ENCODE assay signal across 8 cellular contexts in genomic region chr3:171461087-171461917, GRCh38. TPM values are rescaled to one million over a fixed set of nuclear protein-coding genes. Genes with fewer than 3 reads are reported as not detected.
DNase-seq lines count a peak whose midpoint lies in the region; ATAC-seq and TF ChIP-seq lines count a peak whose summit lies in the region.

No MANE protein-coding gene starts in this region.

- H4K20me1 ChIP-seq in neural cell (ENCODE audit: insufficient read depth), result no peaks in the 10 kb centered on the region

- TF ChIP-seq POLR2A in esophagus squamous epithelium (IDR thresholded peaks at IDR 0.05), result no peak

- CTCF ChIA-PET in activated CD8-positive, alpha-beta T cell treated with anti-CD3 and anti-CD28 coated beads, Interleukin-2, amount 10 ng/mL, durations not matched to agents 7 days and 5 days (lab: Charles Lee), result interaction anchor here (0.7 to 3.5 kb wide), 29 partner anchors 9 to 411 kb away, joined by 3 to 22 read pairs (median 4); no protein-coding TSS in a partner anchor

- peak; percentile 19 for ATAC-seq in HG02610 (IDR thresholded peaks at IDR 0.05; ENCODE audit: unreplicated experiment)
- ATAC-seq in activated CD8-positive, alpha-beta T cell treated with anti-CD3 and anti-CD28 coated beads, Interleukin-2, amount 10 ng/mL, durations not matched to agents 7 days and 5 days, result peak; percentile 7

- no peak for TF ChIP-seq EP300 in neural cell (conservative IDR thresholded peaks at IDR 0.05; ENCODE audit: poor library complexity, severe bottlenecking)

- intact Hi-C loops in esophagus squamous epithelium (cut with DNase I), result no loop called here

- H3F3A ChIP-seq in neural cell (ENCODE audit: insufficient read depth, low read length, poor library complexity, severe bottlenecking), result no peaks in the 10 kb centered on the region

- H3K4me3 Mint-ChIP-seq in activated CD8-positive, alpha-beta T cell treated with anti-CD3 and anti-CD28 coated beads, Interleukin-2, amount 10 ng/mL, durations not matched to agents 7 days and 5 days, result peak overlapping the region; percentile 84

- H3K9me3 ChIP-seq in esophagus squamous epithelium, result no peaks in the 10 kb centered on the region
- no peaks in the 10 kb centered on the region for H3K9me3 ChIP-seq in neural cell (ENCODE audit: low read length)

- peaks cover 5% of the 10 kb centered on the region for H3K36me3 Mint-ChIP-seq in activated CD8-positive, alpha-beta T cell treated with anti-CD3 and anti-CD28 coated beads, Interleukin-2, amount 10 ng/mL, durations not matched to agents 7 days and 5 days (ENCODE audit: low read depth)

- H3K9me3 Mint-ChIP-seq in activated CD8-positive, alpha-beta T cell treated with anti-CD3 and anti-CD28 coated beads, Interleukin-2, amount 10 ng/mL, durations not matched to agents 7 days and 5 days (ENCODE audit: insufficient read depth), result no peaks in the 10 kb centered on the region

- TF ChIP-seq RAD21 in neural cell (conservative IDR thresholded peaks at IDR 0.05), result no peak

- POLR2A ChIA-PET in activated CD8-positive, alpha-beta T cell treated with anti-CD3 and anti-CD28 coated beads, Interleukin-2, amount 10 ng/mL, durations not matched to agents 7 days and 5 days (lab: Charles Lee), result interaction anchor here (0.6 to 2.4 kb wide), 10 partner anchors 10 to 591 kb away, joined by 3 to 5 read pairs (median 3); partner anchors contain the start of gene RPL22L1

- H3K27ac Mint-ChIP-seq in activated CD8-positive, alpha-beta T cell treated with anti-CD3 and anti-CD28 coated beads, Interleukin-2, amount 10 ng/mL, durations not matched to agents 7 days and 5 days, result peak overlapping the region; percentile 84

- peaks cover 0 to 11% (median 0%) of the 10 kb centered on the region in 4 donors for H3K27me3 ChIP-seq in esophagus squamous epithelium
- peaks cover 20% of the 10 kb centered on the region for H3K27me3 ChIP-seq in neural cell (ENCODE audit: insufficient read depth, low read depth, low read length)

- H2AFZ ChIP-seq in neural cell (ENCODE audit: low read depth, low read length), result peak overlapping the region; percentile 58

- peaks cover 30% of the 10 kb centered on the region for H3K4me1 Mint-ChIP-seq in activated CD8-positive, alpha-beta T cell treated with anti-CD3 and anti-CD28 coated beads, Interleukin-2, amount 10 ng/mL, durations not matched to agents 7 days and 5 days (ENCODE audit: low read depth)

- DNase-seq in NCI-H82 (lab: John Stamatoyannopoulos, UW) (peak; percentile 75), NCI-H82 treated with DMSO at 0.1 percent for 48 hours (lab: John Stamatoyannopoulos, UW; ENCODE audit: unreplicated experiment) (no peak), NCI-H1436 (lab: John Stamatoyannopoulos, UW) (peak; percentile 65), esophagus squamous epithelium (lab: John Stamatoyannopoulos, UW) (no peak), NCI-H1694 treated with DMSO at 0.1 percent for 48 hours (lab: John Stamatoyannopoulos, UW) (no peak)
- DNase-seq in activated CD8-positive, alpha-beta T cell treated with anti-CD3 and anti-CD28 coated beads, Interleukin-2, amount 10 ng/mL, durations not matched to agents 7 days and 5 days, result peak; percentile 64

- H3K4me3 ChIP-seq in esophagus squamous epithelium, result peak overlapping the region; percentile 73 to 96 (median 80)
- peak overlapping the region; percentile 77 for H3K4me3 ChIP-seq in neural cell (ENCODE audit: low read length)

- H3K4me1 ChIP-seq in esophagus squamous epithelium, result peaks cover 5 to 52% (median 9%) of the 10 kb centered on the region in 3 donors

- H3K4me2 ChIP-seq in neural cell (ENCODE audit: low read length), result peak overlapping the region; percentile 63

- WGBS in esophagus squamous epithelium, 2 donors, result 3 to 8% methylated on average over 11 to 15 of the region's 22 CpGs

- H3K79me2 ChIP-seq in neural cell (replicated peaks; ENCODE audit: insufficient read depth, low read length), result peaks cover 21% of the 10 kb centered on the region

- H3K9ac ChIP-seq in neural cell (ENCODE audit: low read length), result peak overlapping the region; percentile 81

- H3K27ac ChIP-seq in esophagus squamous epithelium (peak overlapping the region; percentile 72 to 88 (median 86)), neural cell (ENCODE audit: low read length) (peak overlapping the region; percentile 86)

- H3K27me3 Mint-ChIP-seq in activated CD8-positive, alpha-beta T cell treated with anti-CD3 and anti-CD28 coated beads, Interleukin-2, amount 10 ng/mL, durations not matched to agents 7 days and 5 days (ENCODE audit: low read depth), result no peaks in the 10 kb centered on the region

- H3K9me2 ChIP-seq in neural cell (ENCODE audit: insufficient read depth, low read length), result no peaks in the 10 kb centered on the region

- H3K36me3 ChIP-seq in esophagus squamous epithelium, result no peaks in the 10 kb centered on the region
- H3K36me3 ChIP-seq in neural cell (ENCODE audit: insufficient read depth, low read length), result no peaks in the 10 kb centered on the region

- TF ChIP-seq CTCF in esophagus squamous epithelium (IDR thresholded peaks at IDR 0.05) (no peak), neural cell (IDR thresholded peaks at IDR 0.05; ENCODE audit: poor library complexity, severe bottlenecking) (no peak)

TF ChIP-seq in neural cell, 6 proteins besides CTCF, POLR2A, EP300 and RAD21:
- TF ChIP-seq REST (IDR thresholded peaks at IDR 0.05; ENCODE audit: borderline replicate concordance) (no peak), TAF1 (IDR thresholded peaks at IDR 0.05; ENCODE audit: low read depth) (no peak), MXI1 (conservative IDR thresholded peaks at IDR 0.05; ENCODE audit: poor library complexity, severe bottlenecking) (no peak), POLR2AphosphoS5 (IDR thresholded peaks at IDR 0.05) (no peak), SMC3 (conservative IDR thresholded peaks at IDR 0.05; ENCODE audit: poor library complexity) (no peak), EZH2 (IDR thresholded peaks at IDR 0.05; ENCODE audit: borderline replicate concordance, insufficient read depth, low read length, poor library complexity, severe bottlenecking) (no peak)

RNA-seq across cellular contexts. Expression of gene TNIK, which starts 1.1 kb away (rescaled TPM):
- total RNA-seq in activated CD8-positive, alpha-beta T cell treated with anti-CD3 and anti-CD28 coated beads, Interleukin-2, amount 10 ng/mL, durations not matched to agents 7 days and 5 days, result 10 to 100 TPM; 32.1 to 39.2 TPM
- total RNA-seq in esophagus squamous epithelium, result 10 to 100 TPM in 1 of 4 donors, 1 to 10 TPM in 3; 2.2 to 11.6 (median 4.7) TPM
- polyA plus RNA-seq in neural cell, result 19.3 and 24.5 TPM in 2 replicates
- 75.7 and 103 TPM in 2 replicates for polyA minus RNA-seq in neural cell

Comparison
In these comparisons a context has a peak if more than half of its experiments do, and no peak if none do; other contexts are left out.
1. DNase-seq: peak in NCI-H82 (single experiment), NCI-H1436 (single experiment) and activated CD8-positive, alpha-beta T cell treated with anti-CD3 and anti-CD28 coated beads, Interleukin-2, amount 10 ng/mL, durations not matched to agents 7 days and 5 days (single experiment); none in NCI-H82 treated with DMSO at 0.1 percent for 48 hours (single experiment), esophagus squamous epithelium (single experiment) and NCI-H1694 treated with DMSO at 0.1 percent for 48 hours (single experiment).